In genomic region chr12:101552277-101552676, GRCh38 we compare ENCODE assay signal across 13 cellular contexts. TPM values are rescaled to one million over a fixed set of nuclear protein-coding genes. Genes with fewer than 3 reads are reported as not detected.
DNase-seq lines count a peak whose midpoint lies in the region; ATAC-seq, FAIRE-seq and TF ChIP-seq lines count a peak whose summit lies in the region.
"Had no signal": no experiment of that assay in that cellular context is flagged by ENCODE, and none has a peak within 500 bp of the region (broad histone marks: within the 10 kb centered on the region; RNA-seq: fewer than 3 reads in every experiment).

No MANE protein-coding gene starts in this region.

- no peak overlapping the region for H4K5ac ChIP-seq in mesendoderm (ENCODE audit: low read length)

- H2BK5ac ChIP-seq in mesendoderm (ENCODE audit: low read length), result no peak overlapping the region

- H3K27ac ChIP-seq in mesendoderm (ENCODE audit: low read depth, low read length), result no peak overlapping the region
- H3K27ac ChIP-seq: dorsolateral prefrontal cortex had no signal

- no peaks in the 10 kb centered on the region for H3K4me1 Mint-ChIP-seq in activated CD4-positive, alpha-beta T cell treated with anti-CD3 and anti-CD28 coated beads, Interleukin-2, amount 10 ng/mL, durations not matched to agents 24 days and 14 days
- H3K4me1 Mint-ChIP-seq: stimulated activated naive CD8-positive, alpha-beta T cell treated with anti-CD3 and anti-CD28 coated beads, Interleukin-15, amount 100 ng/mL, for 72 hours had no signal

- no peak overlapping the region for H3K9ac ChIP-seq in mesendoderm (ENCODE audit: low read length)

- no peak overlapping the region for H3K27ac Mint-ChIP-seq in activated CD4-positive, alpha-beta T cell treated with anti-CD3 and anti-CD28 coated beads, Interleukin-2, amount 10 ng/mL, durations not matched to agents 24 days and 14 days
- H3K27ac Mint-ChIP-seq: natural killer cell treated with Interleukin-12 subunit alpha and Interleukin-12 subunit beta and Interleukin-15 and Interleukin-18, amount 100 ng/mL, for 72 hours; stimulated activated naive CD8-positive, alpha-beta T cell treated with anti-CD3 and anti-CD28 coated beads, Interleukin-15, amount 100 ng/mL, for 72 hours had no signal

- no peak overlapping the region for H3K4me2 ChIP-seq in mesendoderm (ENCODE audit: low read length)

- no peaks in the 10 kb centered on the region for H3K9me3 Mint-ChIP-seq in activated CD4-positive, alpha-beta T cell treated with anti-CD3 and anti-CD28 coated beads, Interleukin-2, amount 10 ng/mL, durations not matched to agents 24 days and 14 days
- H3K9me3 Mint-ChIP-seq: natural killer cell treated with Interleukin-12 subunit alpha and Interleukin-12 subunit beta and Interleukin-15 and Interleukin-18, amount 100 ng/mL, for 72 hours had no signal

- no peak overlapping the region for H2BK120ac ChIP-seq in mesendoderm (ENCODE audit: low read depth, low read length)

- no peak overlapping the region for H2BK15ac ChIP-seq in mesendoderm (replicated peaks; ENCODE audit: low read depth)

- H3K18ac ChIP-seq in mesendoderm (ENCODE audit: low read length), result no peak overlapping the region

- no CpG with 5 or more reads among the region's 4 CpGs for WGBS in mesendoderm (ENCODE audit: extremely low coverage, insufficient coverage, low lambda C conversion rate)

- no peaks in the 10 kb centered on the region for H3K4me1 ChIP-seq in mesendoderm (ENCODE audit: control insufficient read depth, low read depth, low read length)

- DNase-seq in DMS 273 treated with DMSO at 0.1 percent for 48 hours (lab: John Stamatoyannopoulos, UW) (peak; percentile 3), MV-4-11 (lab: John Stamatoyannopoulos, UW) (peak; percentile 35), bronchial epithelial cell (ENCODE audit: low read depth) (peak; percentile 30), mesendoderm (peak; percentile 65), GF-D8 (lab: John Stamatoyannopoulos, UW) (no peak)
- no peak for DNase-seq in activated CD4-positive, alpha-beta T cell treated with anti-CD3 and anti-CD28 coated beads, Interleukin-2, amount 10 ng/mL, durations not matched to agents 24 days and 14 days
- DNase-seq: NCI-H2029 treated with DMSO at 0.1 percent for 48 hours; stimulated activated naive CD8-positive, alpha-beta T cell treated with anti-CD3 and anti-CD28 coated beads, Interleukin-15, amount 100 ng/mL, for 72 hours had no signal

- no peak overlapping the region for H2AK5ac ChIP-seq in mesendoderm (ENCODE audit: low read length)

- no peak overlapping the region for H4K8ac ChIP-seq in mesendoderm (ENCODE audit: low read depth, low read length)

- ATAC-seq in GM18517 (IDR thresholded peaks at IDR 0.05; ENCODE audit: unreplicated experiment), result no peak
- ATAC-seq in GM18907 (IDR thresholded peaks at IDR 0.05; ENCODE audit: unreplicated experiment), result no peak
- ATAC-seq: natural killer cell treated with Interleukin-12 subunit alpha and Interleukin-12 subunit beta and Interleukin-15 and Interleukin-18, amount 100 ng/mL, for 72 hours; stimulated activated naive CD8-positive, alpha-beta T cell treated with anti-CD3 and anti-CD28 coated beads, Interleukin-15, amount 100 ng/mL, for 72 hours had no signal

- H3K36me3 ChIP-seq in bronchial epithelial cell (ENCODE audit: control insufficient read depth, insufficient read depth, low read length) (no peaks in the 10 kb centered on the region), mesendoderm (ENCODE audit: control insufficient read depth, insufficient read depth, low read length) (no peaks in the 10 kb centered on the region)

- FAIRE-seq in bronchial epithelial cell (lab: Jason Lieb, UNC), result no peak

- H3K23ac ChIP-seq in mesendoderm (ENCODE audit: low read length), result no peak overlapping the region

- no peaks in the 10 kb centered on the region for H3K36me3 Mint-ChIP-seq in activated CD4-positive, alpha-beta T cell treated with anti-CD3 and anti-CD28 coated beads, Interleukin-2, amount 10 ng/mL, durations not matched to agents 24 days and 14 days (ENCODE audit: low read depth)
- H3K36me3 Mint-ChIP-seq: natural killer cell treated with Interleukin-12 subunit alpha and Interleukin-12 subunit beta and Interleukin-15 and Interleukin-18, amount 100 ng/mL, for 72 hours had no signal

- H3K4me3 ChIP-seq in bronchial epithelial cell (ENCODE audit: low read depth, low read length), result no peak overlapping the region
- no peak overlapping the region for H3K4me3 ChIP-seq in mesendoderm (ENCODE audit: low read length)
- H3K4me3 ChIP-seq: dorsolateral prefrontal cortex had no signal

- no peak for TF ChIP-seq CTCF in bronchial epithelial cell (IDR thresholded peaks at IDR 0.05; ENCODE audit: insufficient read depth, low read length, severe bottlenecking)

- H3K79me2 ChIP-seq in mesendoderm (ENCODE audit: control insufficient read depth, insufficient read depth, low read length), result no peaks in the 10 kb centered on the region

- intact Hi-C loops in activated CD4-positive, alpha-beta T cell treated with anti-CD3 and anti-CD28 coated beads, Interleukin-2, amount 10 ng/mL, durations not matched to agents 24 days and 14 days (cut with micrococcal nuclease), result no loop called here

- H3K27me3 ChIP-seq in bronchial epithelial cell (ENCODE audit: control insufficient read depth, insufficient read depth, low read length), result no peaks in the 10 kb centered on the region
- no peaks in the 10 kb centered on the region for H3K27me3 ChIP-seq in mesendoderm (ENCODE audit: insufficient read depth, low read length, poor library complexity)

- H3K79me1 ChIP-seq in mesendoderm (ENCODE audit: low read length), result no peaks in the 10 kb centered on the region

- H3K4ac ChIP-seq in mesendoderm (ENCODE audit: low read depth, low read length), result no peak overlapping the region

- no peak overlapping the region for H3K56ac ChIP-seq in mesendoderm (ENCODE audit: low read length)

- H3K27me3 Mint-ChIP-seq in activated CD4-positive, alpha-beta T cell treated with anti-CD3 and anti-CD28 coated beads, Interleukin-2, amount 10 ng/mL, durations not matched to agents 24 days and 14 days, result peaks cover 2% of the 10 kb centered on the region

- H3K4me3 Mint-ChIP-seq in activated CD4-positive, alpha-beta T cell treated with anti-CD3 and anti-CD28 coated beads, Interleukin-2, amount 10 ng/mL, durations not matched to agents 24 days and 14 days, result no peak overlapping the region
- H3K4me3 Mint-ChIP-seq: natural killer cell treated with Interleukin-12 subunit alpha and Interleukin-12 subunit beta and Interleukin-15 and Interleukin-18, amount 100 ng/mL, for 72 hours; stimulated activated naive CD8-positive, alpha-beta T cell treated with anti-CD3 and anti-CD28 coated beads, Interleukin-15, amount 100 ng/mL, for 72 hours had no signal

RNA-seq across cellular contexts. Expression of gene MYBPC1, which starts 42.5 kb away (rescaled TPM):
- total RNA-seq in bronchial epithelial cell, result not detected in 2 replicates
- 0.01 TPM for polyA plus RNA-seq in mesendoderm (2013, experiment 1 of 2)
- 0.03 TPM for polyA plus RNA-seq in mesendoderm (2013, experiment 2 of 2)
- not detected in 2 replicates for total RNA-seq in activated CD4-positive, alpha-beta T cell treated with anti-CD3 and anti-CD28 coated beads, Interleukin-2, amount 10 ng/mL, durations not matched to agents 24 days and 14 days
- total RNA-seq: HT-29; natural killer cell treated with Interleukin-12 subunit alpha and Interleukin-12 subunit beta and Interleukin-15 and Interleukin-18, amount 100 ng/mL, for 72 hours had no signal

Comparison
In these comparisons a context has a peak if more than half of its experiments do, and no peak if none do; other contexts are left out.
1. DNase-seq: peak in DMS 273 treated with DMSO at 0.1 percent for 48 hours (single experiment), MV-4-11 (single experiment), bronchial epithelial cell (single experiment) and mesendoderm (single experiment); none in activated CD4-positive, alpha-beta T cell treated with anti-CD3 and anti-CD28 coated beads, Interleukin-2, amount 10 ng/mL, durations not matched to agents 24 days and 14 days (single experiment) and GF-D8 (single experiment).